9 cellular contexts compared by ENCODE assay signal in genomic region chr12:57549203-57549908, GRCh38. TPM values are rescaled to one million over a fixed set of nuclear protein-coding genes. Genes with fewer than 3 reads are reported as not detected.
DNase-seq lines count a peak whose midpoint lies in the region; ATAC-seq and TF ChIP-seq lines count a peak whose summit lies in the region.
"Had no signal": no experiment of that assay in that cellular context is flagged by ENCODE, and none has a peak within 500 bp of the region (broad histone marks: within the 10 kb centered on the region; RNA-seq: fewer than 3 reads in every experiment).

No MANE protein-coding gene starts in this region.

- no peaks in the 10 kb centered on the region for H3K9me3 ChIP-seq in iPS-18a (ENCODE audit: control insufficient read depth, low read depth, low read length)

- peaks cover 21% of the 10 kb centered on the region for H3K36me3 Mint-ChIP-seq in HFFc6 (ENCODE audit: low read depth)
- H3K36me3 Mint-ChIP-seq in activated CD8-positive, alpha-beta T cell treated with anti-CD3 and anti-CD28 coated beads for 36 hours (ENCODE audit: low read depth) = peaks cover 9% of the 10 kb centered on the region
- H3K36me3 Mint-ChIP-seq in stimulated activated naive CD8-positive, alpha-beta T cell treated with anti-CD3 and anti-CD28 coated beads, Interleukin-15, Interleukin-2, amounts not matched to agents 100 ng/mL and 50 ng/mL, for 24 hours (ENCODE audit: low read depth) = peaks cover 15% of the 10 kb centered on the region

- H3K4me1 ChIP-seq in iPS-18a (ENCODE audit: control insufficient read depth, low read depth, low read length) = peaks cover 37% of the 10 kb centered on the region

- no peak for DNase-seq in HFFc6
- DNase-seq in activated CD8-positive, alpha-beta T cell treated with anti-CD3 and anti-CD28 coated beads for 36 hours = no peak
- DNase-seq in activated gamma-delta T cell (lab: John Stamatoyannopoulos, UW) = no peak
- no peak for DNase-seq in effector CD4-positive, alpha-beta T cell

- H3K27me3 Mint-ChIP-seq in HFFc6 (ENCODE audit: insufficient read depth) = peaks cover 8% of the 10 kb centered on the region; the same call in 1 of the 2 replicates
- peaks cover 4% of the 10 kb centered on the region for H3K27me3 Mint-ChIP-seq in activated CD8-positive, alpha-beta T cell treated with anti-CD3 and anti-CD28 coated beads for 36 hours
- peaks cover 9% of the 10 kb centered on the region for H3K27me3 Mint-ChIP-seq in stimulated activated naive CD8-positive, alpha-beta T cell treated with anti-CD3 and anti-CD28 coated beads, Interleukin-15, Interleukin-2, amounts not matched to agents 100 ng/mL and 50 ng/mL, for 24 hours

- peak; percentile 6 for ATAC-seq in activated CD8-positive, alpha-beta T cell treated with anti-CD3 and anti-CD28 coated beads for 36 hours
- ATAC-seq in GM18870 (IDR thresholded peaks at IDR 0.05; ENCODE audit: unreplicated experiment) = no peak

- POLR2A ChIA-PET in activated CD8-positive, alpha-beta T cell treated with anti-CD3 and anti-CD28 coated beads for 36 hours (lab: Charles Lee) = no interaction called here

- no peak overlapping the region for H3K9ac ChIP-seq in iPS-18a (ENCODE audit: low read length)

- peaks cover 5% of the 10 kb centered on the region for H3K36me3 ChIP-seq in iPS-18a (ENCODE audit: control insufficient read depth, low read depth, low read length)

- CTCF ChIA-PET in activated CD8-positive, alpha-beta T cell treated with anti-CD3 and anti-CD28 coated beads for 36 hours (lab: Charles Lee) = no interaction called here

- intact Hi-C loops in activated CD8-positive, alpha-beta T cell treated with anti-CD3 and anti-CD28 coated beads for 36 hours (cut with micrococcal nuclease) = no loop called here

- H3K27ac ChIP-seq in iPS-18a (ENCODE audit: low read length) = no peak overlapping the region
- H3K27ac ChIP-seq: epithelial cell of prostate had no signal

- no peaks in the 10 kb centered on the region for H3K9me3 Mint-ChIP-seq in HFFc6
- H3K9me3 Mint-ChIP-seq in activated CD8-positive, alpha-beta T cell treated with anti-CD3 and anti-CD28 coated beads for 36 hours = no peaks in the 10 kb centered on the region
- no peaks in the 10 kb centered on the region for H3K9me3 Mint-ChIP-seq in stimulated activated naive CD8-positive, alpha-beta T cell treated with anti-CD3 and anti-CD28 coated beads, Interleukin-15, Interleukin-2, amounts not matched to agents 100 ng/mL and 50 ng/mL, for 24 hours

- peak overlapping the region; percentile 66 for H3K4me3 ChIP-seq in iPS-18a (ENCODE audit: low read length)

- H3K4me1 Mint-ChIP-seq in HFFc6 (ENCODE audit: low read depth) = peaks cover 65% of the 10 kb centered on the region
- H3K4me1 Mint-ChIP-seq in activated CD8-positive, alpha-beta T cell treated with anti-CD3 and anti-CD28 coated beads for 36 hours (ENCODE audit: low read depth) = peaks cover 36% of the 10 kb centered on the region
- H3K4me1 Mint-ChIP-seq in stimulated activated naive CD8-positive, alpha-beta T cell treated with anti-CD3 and anti-CD28 coated beads, Interleukin-15, Interleukin-2, amounts not matched to agents 100 ng/mL and 50 ng/mL, for 24 hours (ENCODE audit: low read depth) = peaks cover 33% of the 10 kb centered on the region

- peak overlapping the region; percentile 87 for H3K4me3 Mint-ChIP-seq in HFFc6
- peak overlapping the region; percentile 75 for H3K4me3 Mint-ChIP-seq in activated CD8-positive, alpha-beta T cell treated with anti-CD3 and anti-CD28 coated beads for 36 hours
- peak overlapping the region; percentile 76 for H3K4me3 Mint-ChIP-seq in stimulated activated naive CD8-positive, alpha-beta T cell treated with anti-CD3 and anti-CD28 coated beads, Interleukin-15, Interleukin-2, amounts not matched to agents 100 ng/mL and 50 ng/mL, for 24 hours

- no peak for TF ChIP-seq CTCF in HFFc6 (IDR thresholded peaks at IDR 0.05)
- TF ChIP-seq CTCF in activated CD8-positive, alpha-beta T cell treated with anti-CD3 and anti-CD28 coated beads for 36 hours (IDR thresholded peaks at IDR 0.05) = no peak

- no peak overlapping the region for H3K27ac Mint-ChIP-seq in HFFc6
- H3K27ac Mint-ChIP-seq in activated CD8-positive, alpha-beta T cell treated with anti-CD3 and anti-CD28 coated beads for 36 hours = no peak overlapping the region
- no peak overlapping the region for H3K27ac Mint-ChIP-seq in stimulated activated naive CD8-positive, alpha-beta T cell treated with anti-CD3 and anti-CD28 coated beads, Interleukin-15, Interleukin-2, amounts not matched to agents 100 ng/mL and 50 ng/mL, for 24 hours

- peaks cover 21% of the 10 kb centered on the region for H3K27me3 ChIP-seq in iPS-18a (ENCODE audit: control insufficient read depth, insufficient read depth, low read length)

RNA-seq across cellular contexts. Expression of gene KIF5A, which starts 0.5 kb away (rescaled TPM):
- 1 to 10 TPM; 1.0 to 1.8 (median 1.2) TPM for total RNA-seq in HFFc6 (2021; fragmentation: NEBNext Ultra II Directional; extraction: Animal tissue kit (Norgen Biotek cat#: 25700))
- 1 to 10 TPM; 1.2 to 1.3 TPM for total RNA-seq in activated CD8-positive, alpha-beta T cell treated with anti-CD3 and anti-CD28 coated beads for 36 hours
- total RNA-seq: HT1080 had no signal

RNA-seq across cellular contexts. Expression of gene DCTN2, which starts 2.4 kb away (rescaled TPM):
- total RNA-seq in HFFc6 (2021; fragmentation: NEBNext Ultra II Directional; extraction: Animal tissue kit (Norgen Biotek cat#: 25700)) = 100 to 1,000 TPM; 110 to 123 (median 116) TPM
- 10 to 100 TPM; 66.2 to 68.6 TPM for total RNA-seq in activated CD8-positive, alpha-beta T cell treated with anti-CD3 and anti-CD28 coated beads for 36 hours

RNA-seq across cellular contexts. Expression of gene MBD6, which starts 26.7 kb away (rescaled TPM):
- 10 to 100 TPM; 40.7 to 43.6 (median 42.1) TPM for total RNA-seq in HFFc6 (2021; fragmentation: NEBNext Ultra II Directional; extraction: Animal tissue kit (Norgen Biotek cat#: 25700))
- 10 to 100 TPM; 46.5 to 47.3 TPM for total RNA-seq in activated CD8-positive, alpha-beta T cell treated with anti-CD3 and anti-CD28 coated beads for 36 hours

RNA-seq across cellular contexts. Expression of gene DDIT3, which starts 29.0 kb away (rescaled TPM):
- total RNA-seq in HFFc6 (2021; fragmentation: NEBNext Ultra II Directional; extraction: Animal tissue kit (Norgen Biotek cat#: 25700)) = 10 to 100 TPM in 4 of 6 experiments, 1 to 10 TPM in 2; 9.4 to 10.8 (median 10.2) TPM
- 10 to 100 TPM; 28.0 TPM for total RNA-seq in activated CD8-positive, alpha-beta T cell treated with anti-CD3 and anti-CD28 coated beads for 36 hours

RNA-seq across cellular contexts. Expression of gene PIP4K2C, which starts 41.6 kb away (rescaled TPM):
- total RNA-seq in HFFc6 (2021; fragmentation: NEBNext Ultra II Directional; extraction: Animal tissue kit (Norgen Biotek cat#: 25700)) = 10 to 100 TPM; 21.1 to 33.1 (median 24.3) TPM
- total RNA-seq in activated CD8-positive, alpha-beta T cell treated with anti-CD3 and anti-CD28 coated beads for 36 hours = 10 to 100 TPM; 10.7 to 12.3 TPM
